Comparison of ENCODE assay signal across 20 cellular contexts in the genomic region with DNA sequence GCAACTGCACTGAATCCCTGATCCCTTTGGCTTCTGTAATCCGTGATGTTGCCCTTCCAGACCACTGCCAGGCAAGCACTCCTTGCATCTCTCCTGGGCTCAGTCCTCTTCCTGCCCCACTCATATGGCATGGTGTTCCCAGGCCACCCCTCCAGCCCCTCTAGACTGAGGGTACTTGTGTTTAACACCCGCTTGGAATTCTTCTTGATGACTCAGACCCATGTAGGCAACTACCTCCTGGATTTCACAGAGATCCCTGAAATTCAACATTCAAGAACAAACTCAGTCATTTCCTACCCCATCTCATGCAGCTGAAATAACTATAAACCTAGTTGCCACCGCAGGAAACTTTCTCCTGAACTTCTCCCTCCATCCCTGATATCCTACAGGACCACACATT.
DNase-seq lines count a peak whose midpoint lies in the region; ATAC-seq and TF ChIP-seq lines count a peak whose summit lies in the region.
"Had no signal": no experiment of that assay in that cellular context is flagged by ENCODE, and none has a peak within 500 bp of the region (broad histone marks: within the 10 kb centered on the region; RNA-seq: fewer than 3 reads in every experiment).

No MANE protein-coding gene starts in this region.

- no peak overlapping the region for H2BK5ac ChIP-seq in neuronal stem cell (ENCODE audit: low read length)

- peak overlapping the region; percentile 55 for H3K18ac ChIP-seq in neuronal stem cell (ENCODE audit: low read length)

- H4K91ac ChIP-seq in neuronal stem cell (ENCODE audit: low read depth, low read length, poor library complexity): no peak overlapping the region

- H3K4me1 Mint-ChIP-seq in chondrocyte (ENCODE audit: low read depth): peaks cover 26% of the 10 kb centered on the region

- no peaks in the 10 kb centered on the region for H3K9me3 ChIP-seq in BLaER1
- H3K9me3 ChIP-seq in neuronal stem cell (replicated peaks in 1 of 2; ENCODE audit: control insufficient read depth in 2 of 2, insufficient read depth in 1 of 2, low read depth in 1 of 2, low read length in 2 of 2): no peaks in the 10 kb centered on the region
- H3K9me3 ChIP-seq: A549 had no signal

- H3K27me3 ChIP-seq in BLaER1 (no peaks in the 10 kb centered on the region), neuronal stem cell (ENCODE audit: control insufficient read depth in 3 of 3, insufficient read depth in 3 of 3, low read depth in 1 of 3, low read length in 3 of 3) (no peaks in the 10 kb centered on the region)

- no CpG with 5 or more reads among the region's 3 CpGs for WGBS in neuronal stem cell (ENCODE audit: extremely low coverage in 2 of 2, insufficient read length in 2 of 2, insufficient replicate concordance in 1 of 2), 2 donors

- H2AK5ac ChIP-seq in neuronal stem cell (ENCODE audit: low read depth, low read length): no peak overlapping the region

- H3K79me1 ChIP-seq in neuronal stem cell (ENCODE audit: low read depth, low read length): no peaks in the 10 kb centered on the region

- H4K8ac ChIP-seq in neuronal stem cell (ENCODE audit: low read depth, low read length): no peak overlapping the region

- H2AFZ ChIP-seq in neuronal stem cell (ENCODE audit: low read length): no peak overlapping the region

- H3K9ac ChIP-seq in BLaER1: no peak overlapping the region
- H3K9ac ChIP-seq in neuronal stem cell (ENCODE audit: low read depth, low read length, poor library complexity): no peak overlapping the region

- no peak overlapping the region for H3K4me3 Mint-ChIP-seq in chondrocyte (ENCODE audit: unreplicated experiment)
- H3K4me3 Mint-ChIP-seq: CD4-positive, alpha-beta T cell had no signal

- peak overlapping the region; percentile 65 for H3K27ac Mint-ChIP-seq in chondrocyte (ENCODE audit: unreplicated experiment)
- H3K27ac Mint-ChIP-seq: CD4-positive, alpha-beta T cell had no signal

- peak overlapping the region; percentile 52; the same call in 1 of the 2 replicates for H3K27ac ChIP-seq in BLaER1
- no peak overlapping the region for H3K27ac ChIP-seq in neuronal stem cell (replicated peaks; ENCODE audit: low read length)
- H3K27ac ChIP-seq: A549 had no signal

- H3K4ac ChIP-seq in neuronal stem cell (ENCODE audit: low read length): no peak overlapping the region

- no peak overlapping the region for H3K23ac ChIP-seq in neuronal stem cell (ENCODE audit: low read depth, low read length, poor library complexity)

- ATAC-seq in GM21423 (IDR thresholded peaks at IDR 0.05; ENCODE audit: unreplicated experiment) (no peak), GM19467 (IDR thresholded peaks at IDR 0.05; ENCODE audit: unreplicated experiment) (no peak), GM21526 (IDR thresholded peaks at IDR 0.05; ENCODE audit: low FRiP score, unreplicated experiment) (no peak)
- ATAC-seq: A549, K562 had no signal

- H3K27me3 Mint-ChIP-seq in chondrocyte (ENCODE audit: low read depth): no peaks in the 10 kb centered on the region
- H3K27me3 Mint-ChIP-seq: CD4-positive, alpha-beta T cell had no signal

- H4K20me1 ChIP-seq in BLaER1: no peaks in the 10 kb centered on the region

- H3K4me2 ChIP-seq in BLaER1 (peak overlapping the region; percentile 79), neuronal stem cell (ENCODE audit: insufficient read depth, low read length, poor library complexity, severe bottlenecking) (no peak overlapping the region)
- H3K4me2 ChIP-seq: A549 had no signal

- H2BK15ac ChIP-seq in neuronal stem cell (ENCODE audit: low read length): no peak overlapping the region

- no peaks in the 10 kb centered on the region for H3K36me3 Mint-ChIP-seq in chondrocyte (ENCODE audit: low read depth)

- TF ChIP-seq CTCF in chondrocyte (IDR thresholded peaks at IDR 0.05): no peak

- no peak overlapping the region for H2BK12ac ChIP-seq in neuronal stem cell (ENCODE audit: low read length)

- H3K36me3 ChIP-seq in BLaER1 (no peaks in the 10 kb centered on the region), neuronal stem cell (replicated peaks in 1 of 2; ENCODE audit: control insufficient read depth in 2 of 2, insufficient read depth in 2 of 2, low read length in 2 of 2) (no peaks in the 10 kb centered on the region)

- no peaks in the 10 kb centered on the region for H3K9me3 Mint-ChIP-seq in chondrocyte (ENCODE audit: low read depth)
- H3K9me3 Mint-ChIP-seq: CD4-positive, alpha-beta T cell had no signal

- no peak overlapping the region for H3K14ac ChIP-seq in neuronal stem cell (ENCODE audit: low read length)

- no peak overlapping the region for H3K4me3 ChIP-seq in BLaER1
- no peak overlapping the region for H3K4me3 ChIP-seq in neuronal stem cell (ENCODE audit: low read length in 2 of 2)
- H3K4me3 ChIP-seq: A549, K562 had no signal

- H3K4me1 ChIP-seq in BLaER1 (peaks cover 83% of the 10 kb centered on the region), neuronal stem cell (ENCODE audit: control insufficient read depth in 2 of 2, insufficient read depth in 1 of 2, low read depth in 1 of 2, low read length in 2 of 2) (peaks cover 0 to 20% of the 10 kb centered on the region in 2 donors)
- H3K4me1 ChIP-seq: A549 had no signal

- H2BK120ac ChIP-seq in neuronal stem cell (ENCODE audit: low read depth, low read length): peak overlapping the region; percentile 13

- DNase-seq in NCI-H226 (peak; percentile 53), chondrocyte (ENCODE audit: low spot score) (no peak), neuronal stem cell (ENCODE audit: low spot score) (no peak), kidney glomerular epithelial cell (lab: John Stamatoyannopoulos, UW) (no peak)
- DNase-seq: AML-193; CD4-positive, alpha-beta T cell; DND-41; NCI-H1092; NCI-H1694; NCI-H2107; NCI-H345; NCI-H69; NK-92 treated with Interleukin-12 subunit alpha and Interleukin-12 subunit beta, amount 100 ng/mL, for 24 hours; OCI-M1 had no signal
